Comparison of ENCODE assay signal across 1 cellular context in genomic region chr11:77284476-77285468, GRCh38.
TF ChIP-seq lines count a peak whose summit lies in the region.

No MANE protein-coding gene starts in this region.

TF ChIP-seq in HepG2, 621 proteins besides CTCF, POLR2A, EP300 and RAD21 (continued from another document):
- TF ChIP-seq ZBTB14 (CRISPR knock-in tag; IDR thresholded peaks at IDR 0.05) (no peak), ZUFSP (CRISPR knock-in tag; IDR thresholded peaks at IDR 0.05; ENCODE audit: borderline replicate concordance) (no peak)
